Comparison of ENCODE assay signal across 8 cellular contexts in genomic region chr2:157628532-157629415, GRCh38. TPM values are rescaled to one million over a fixed set of nuclear protein-coding genes. Genes with fewer than 3 reads are reported as not detected.
DNase-seq lines count a peak whose midpoint lies in the region; ATAC-seq and FAIRE-seq lines count a peak whose summit lies in the region.

TSS of gene ACVR1C (minus strand) at chr2:157628864. CDS start at chr2:157628644, 220 bp downstream.

- 0 out of 2 replicates have a peak within 1 kb of the TSS, but pooled peaks have one; percentile 19 for H3K9ac ChIP-seq in BLaER1

- H3K9me3 ChIP-seq in BLaER1 (no peaks in the 10 kb centered on the region), mononuclear cell (ENCODE audit: low read depth, low read length) (no peaks in the 10 kb centered on the region)

- peaks cover 10% of the 10 kb centered on the region for H3K4me1 ChIP-seq in BLaER1
- H3K4me1 ChIP-seq in mononuclear cell (ENCODE audit: insufficient read depth, low read length): peaks cover 23% of the 10 kb centered on the region

- no peak for FAIRE-seq in GM19239 (lab: Jason Lieb, UNC)

- ATAC-seq in HG03432 (IDR thresholded peaks at IDR 0.05; ENCODE audit: unreplicated experiment): peak; percentile 87

- DNase-seq in GM19239 (ENCODE audit: insufficient read length, low spot score) (peak; percentile 56), NCI-H82 (lab: John Stamatoyannopoulos, UW) (peak; percentile 83), activated T-cell treated with anti-CD3 and anti-CD28 coated beads for 4 hours (peak; percentile 25), epithelial cell of prostate (ENCODE audit: low read depth, low spot score) (peak; percentile 26)
- DNase-seq in stimulated activated CD8-positive, alpha-beta memory T cell treated with anti-CD3 and anti-CD28 coated beads, Interleukin-4, amount 100 ng/mL, for 24 hours (ENCODE audit: low read depth): peak; percentile 45

- peaks cover 8% of the 10 kb centered on the region; the same call in 1 of the 2 replicates for H4K20me1 ChIP-seq in BLaER1

- H3K36me3 ChIP-seq in BLaER1: no peaks in the 10 kb centered on the region

- H3K27ac ChIP-seq in BLaER1 (no peak within 1 kb of the TSS), epithelial cell of prostate (no peak within 1 kb of the TSS)

- peak within 1 kb of the TSS; percentile 68 for H3K4me3 ChIP-seq in BLaER1
- H3K4me3 ChIP-seq in mononuclear cell (ENCODE audit: low read length): peak within 1 kb of the TSS; percentile 41

- H3K27me3 ChIP-seq in BLaER1 (peaks cover 29% of the 10 kb centered on the region), mononuclear cell (ENCODE audit: insufficient read depth, low read length) (peaks cover 30% of the 10 kb centered on the region)

- H3K4me2 ChIP-seq in BLaER1: peak within 1 kb of the TSS; percentile 97

RNA-seq across cellular contexts. Expression of gene ACVR1C, which starts in this region (rescaled TPM):
- 4.1 TPM for total RNA-seq in mononuclear cell

Comparison
In these comparisons a context has a peak if more than half of its experiments do, and no peak if none do; other contexts are left out.
1. DNase-seq: peak in every context shown above with its lines; median percentile 83 in NCI-H82; 56 in GM19239; 45 in stimulated activated CD8-positive, alpha-beta memory T cell treated with anti-CD3 and anti-CD28 coated beads, Interleukin-4, amount 100 ng/mL, for 24 hours; 26 in epithelial cell of prostate; 25 in activated T-cell treated with anti-CD3 and anti-CD28 coated beads for 4 hours.